In genomic region chr10:114544045-114544659, GRCh38 we compare ENCODE assay signal across 8 cellular contexts.
A peak's percentile ranks its signal among the peaks of the same experiment; 100 is the strongest.
DNase-seq lines count a peak whose midpoint lies in the region; ATAC-seq and TF ChIP-seq lines count a peak whose summit lies in the region.

No MANE protein-coding gene starts in this region.

- H3K36me3 Mint-ChIP-seq in natural killer cell: no peaks in the 10 kb centered on the region

- peak; percentile 82 for DNase-seq in NK-92 treated with Interleukin-12 subunit alpha and Interleukin-12 subunit beta, amount 100 ng/mL, for 24 hours (lab: John Stamatoyannopoulos, UW)
- DNase-seq in NK-92 (lab: John Stamatoyannopoulos, UW; ENCODE audit: unreplicated experiment): no peak
- peak; percentile 55 for DNase-seq in activated CD8-positive, alpha-beta memory T cell treated with anti-CD3 and anti-CD28 coated beads, Interleukin-2, amount 50 U/mL, for 1 hour (ENCODE audit: extremely low read depth)
- DNase-seq in natural killer cell: peak; percentile 56
- DNase-seq in NCI-H2107 treated with DMSO at 0.1 percent for 48 hours (lab: John Stamatoyannopoulos, UW; ENCODE audit: unreplicated experiment): no peak
- no peak for DNase-seq in hypothalamus (lab: John Stamatoyannopoulos, UW)
- DNase-seq in AG08396 (ENCODE audit: low spot score): no peak

- peaks cover 74 to 85% of the 10 kb centered on the region in 2 donors for H3K4me1 Mint-ChIP-seq in natural killer cell

- TF ChIP-seq CTCF in natural killer cell (IDR thresholded peaks at IDR 0.05): no peak

- H3K9me3 Mint-ChIP-seq in natural killer cell: peaks cover 0 to 3% of the 10 kb centered on the region in 2 donors

- intact Hi-C loops in natural killer cell (cut with micrococcal nuclease): loop anchor here (10.0 kb wide), 4 partner anchors 49 to 391 kb away; partner anchors contain the start of genes CCDC186, FHIP2A, TDRD1 and TRUB1

- H3K27ac Mint-ChIP-seq in natural killer cell: peak overlapping the region; percentile 88 to 91

- ATAC-seq in HG03571 (IDR thresholded peaks at IDR 0.05; ENCODE audit: unreplicated experiment): peak; percentile 98
- peak; percentile 16 to 50 (median 34) for ATAC-seq in natural killer cell

- no peaks in the 10 kb centered on the region for H3K27me3 Mint-ChIP-seq in natural killer cell (ENCODE audit: low read depth in 2 of 2)

- H3K4me3 Mint-ChIP-seq in natural killer cell: peak overlapping the region; percentile 71

Comparison
In these comparisons a context has a peak if more than half of its experiments do, and no peak if none do; other contexts are left out.
1. DNase-seq: peak in NK-92 treated with Interleukin-12 subunit alpha and Interleukin-12 subunit beta, amount 100 ng/mL, for 24 hours (single experiment), activated CD8-positive, alpha-beta memory T cell treated with anti-CD3 and anti-CD28 coated beads, Interleukin-2, amount 50 U/mL, for 1 hour (single experiment) and natural killer cell (single experiment); none in NK-92 (single experiment), NCI-H2107 treated with DMSO at 0.1 percent for 48 hours (single experiment), hypothalamus (0 of 51) and AG08396 (single experiment).